In genomic region chr16:30409125-30410060, GRCh38 we compare ENCODE assay signal across 8 cellular contexts.
DNase-seq lines count a peak whose midpoint lies in the region; ATAC-seq lines count a peak whose summit lies in the region.

No MANE protein-coding gene starts in this region.

- no peak overlapping the region for H3K27ac ChIP-seq in caudate nucleus (ENCODE audit: low read depth, low read length)

- DNase-seq in DMS53 treated with DMSO at 0.1 percent for 48 hours (lab: John Stamatoyannopoulos, UW; ENCODE audit: unreplicated experiment) (peak; percentile 80), NCI-H446 treated with DMSO at 0.1 percent for 48 hours (lab: John Stamatoyannopoulos, UW) (peak; percentile 51), caudate nucleus (lab: John Stamatoyannopoulos, UW) (peak in 59 of 61 donors; percentile 9 to 91 (median 79)), kidney glomerular epithelial cell (lab: John Stamatoyannopoulos, UW) (peak; percentile 65)
- peak; percentile 91 for DNase-seq in activated CD4-positive, CD25-positive, alpha-beta regulatory T cell treated with anti-CD3 and anti-CD28 coated beads, Interleukin-2, amount 50 U/mL, for 72 hours
- DNase-seq in stimulated activated CD4-positive, alpha-beta T cell treated with anti-CD3 and anti-CD28 coated beads, Interleukin-1b, Interleukin-23, amount 100 ng/mL, for 1 hour (ENCODE audit: low read depth in 2 of 2), result peak; percentile 87 to 93

- ATAC-seq in HG02981 (IDR thresholded peaks at IDR 0.05; ENCODE audit: unreplicated experiment) (peak; percentile 34), GM18868 (IDR thresholded peaks at IDR 0.05; ENCODE audit: unreplicated experiment) (no peak)
